ENCODE assay signal across 8 cellular contexts in genomic region chr10:44386546-44387052, GRCh38. TPM values are rescaled to one million over a fixed set of nuclear protein-coding genes. Genes with fewer than 3 reads are reported as not detected.
DNase-seq lines count a peak whose midpoint lies in the region; ATAC-seq and TF ChIP-seq lines count a peak whose summit lies in the region.

No MANE protein-coding gene starts in this region.

- 3% methylated on average over 34 to 35 of the region's 35 CpGs for WGBS in lung, 2 donors
- 0 to 3% methylated on average over 26 to 27 of the region's 35 CpGs for WGBS in testis, 2 donors

- TF ChIP-seq POLR2A in testis (IDR thresholded peaks at IDR 0.05), result no peak

- H3K36me3 ChIP-seq in lung (ENCODE audit: control insufficient read depth in 2 of 2, insufficient read depth in 2 of 2, low read length in 2 of 2), result no peaks in the 10 kb centered on the region
- H3K36me3 ChIP-seq in testis (ENCODE audit: low read depth, missing control alignments), result no peaks in the 10 kb centered on the region

- H3K4me3 ChIP-seq in lung (no peak overlapping the region), testis (peak overlapping the region in 1 of 2 donors; percentile 26)

- H3K4me1 ChIP-seq in lung (ENCODE audit: control insufficient read depth in 2 of 2, insufficient read depth in 2 of 2, low read length in 2 of 2) (peaks cover 0 to 11% of the 10 kb centered on the region in 2 donors), testis (peaks cover 20% of the 10 kb centered on the region)

- H3K27me3 ChIP-seq in lung (ENCODE audit: control insufficient read depth, insufficient read depth), result peaks cover 13% of the 10 kb centered on the region
- H3K27me3 ChIP-seq in testis, result no peaks in the 10 kb centered on the region

- H3K27ac ChIP-seq in lung (ENCODE audit: low read depth in 1 of 2, low read length in 1 of 2) (no peak overlapping the region), testis (no peak overlapping the region)

- peak; percentile 72 for DNase-seq in activated effector memory CD4-positive, alpha-beta T cell treated with anti-CD3 and anti-CD28 coated beads, Interleukin-2, amount 50 U/mL, for 16 hours
- DNase-seq in activated effector memory CD4-positive, alpha-beta T cell treated with Interleukin-2 at 50 U/mL for 16 hours, result no peak
- DNase-seq in T-helper 9 cell (peak; percentile 20), ecto neural progenitor cell (ENCODE audit: low spot score) (peak; percentile 83), lung (ENCODE audit: low spot score) (no peak), testis (peak; percentile 71)

- intact Hi-C loops in testis (cut with DNase I; ENCODE audit: low total_unique reads), result loop anchor here (5.0 to 10.0 kb wide), 3 partner anchors 468 to 714 kb away; no protein-coding TSS in a partner anchor

- ATAC-seq in HG02642 (IDR thresholded peaks at IDR 0.05; ENCODE audit: poor library complexity, unreplicated experiment), result peak; percentile 57
- peak; percentile 78 for ATAC-seq in lung (ENCODE audit: insufficient read depth, low FRiP score)
- no peak for ATAC-seq in HG02588 (IDR thresholded peaks at IDR 0.05; ENCODE audit: unreplicated experiment)

- H3K9me3 ChIP-seq in lung (ENCODE audit: control insufficient read depth in 2 of 2, insufficient read depth in 1 of 2, low read length in 1 of 2), result peaks cover 0 to 4% of the 10 kb centered on the region in 2 donors
- H3K9me3 ChIP-seq in testis, result no peaks in the 10 kb centered on the region

- TF ChIP-seq CTCF in lung (IDR thresholded peaks at IDR 0.05; ENCODE audit: control extremely low read depth, extremely low read depth) (peak; percentile 90), testis (IDR thresholded peaks at IDR 0.05) (peak; percentile 77 to 85 (median 80))

RNA-seq across cellular contexts. Expression of gene CXCL12, which starts 1.7 kb away (rescaled TPM):
- total RNA-seq in lung (10 to 100 TPM; 72.1 to 91.4 TPM), testis (10 to 100 TPM in 1 of 2 donors, 1 to 10 TPM in 1; 9.8 to 12.0 TPM)
- polyA plus RNA-seq in lung (10 to 100 TPM; 23.7 to 31.5 TPM), testis (ENCODE audit: insufficient read depth, low read depth, low replicate concordance) (87.7 TPM)

Comparison
In these comparisons a context has a peak if more than half of its experiments do, and no peak if none do; other contexts are left out.
1. DNase-seq: peak in activated effector memory CD4-positive, alpha-beta T cell treated with anti-CD3 and anti-CD28 coated beads, Interleukin-2, amount 50 U/mL, for 16 hours (single experiment), T-helper 9 cell (single experiment), ecto neural progenitor cell (single experiment) and testis (single experiment); none in activated effector memory CD4-positive, alpha-beta T cell treated with Interleukin-2 at 50 U/mL for 16 hours (single experiment) and lung (single experiment).
2. RNA of gene CXCL12, which starts 1.7 kb away (total RNA-seq): 72.1 to 91.4 TPM in lung; 9.8 to 12.0 TPM in testis; every median in the first group is over 4 times any median in the second.